ENCODE assay signal across 14 cellular contexts in genomic region chr1:8473121-8473891, GRCh38.
DNase-seq lines count a peak whose midpoint lies in the region; ATAC-seq, FAIRE-seq and TF ChIP-seq lines count a peak whose summit lies in the region.
"Had no signal": no experiment of that assay in that cellular context is flagged by ENCODE, and none has a peak within 500 bp of the region (broad histone marks: within the 10 kb centered on the region; RNA-seq: fewer than 3 reads in every experiment).

No MANE protein-coding gene starts in this region.

- H3K27me3 Mint-ChIP-seq in stimulated activated naive CD8-positive, alpha-beta T cell treated with anti-CD3 and anti-CD28 coated beads, Interleukin-15, Interleukin-2, amounts not matched to agents 100 ng/mL and 50 ng/mL, for 24 hours: no peaks in the 10 kb centered on the region
- H3K27me3 Mint-ChIP-seq in stimulated activated naive CD8-positive, alpha-beta T cell treated with anti-CD3 and anti-CD28 coated beads, Interleukin-15, amount 100 ng/mL, for 72 hours: no peaks in the 10 kb centered on the region
- no peaks in the 10 kb centered on the region for H3K27me3 Mint-ChIP-seq in effector memory CD8-positive, alpha-beta T cell

- no peak overlapping the region for H2AFZ ChIP-seq in OCI-LY7 (ENCODE audit: low read length)
- H2AFZ ChIP-seq in trophoblast cell (ENCODE audit: insufficient read depth, low read length, poor library complexity): no peak overlapping the region

- H4K8ac ChIP-seq in trophoblast cell (ENCODE audit: low read depth, low read length): no peak overlapping the region

- no CpG with 5 or more reads among the region's 4 CpGs for WGBS in trophoblast cell (ENCODE audit: extremely low coverage, insufficient coverage, insufficient read length)
- 73 to 78% (median 76%) methylated on average over 4 of the region's 4 CpGs for WGBS in small intestine, 3 donors
- 84% methylated on average over 4 of the region's 4 CpGs for WGBS in prostate gland

- no peak for ATAC-seq in stimulated activated naive CD8-positive, alpha-beta T cell treated with anti-CD3 and anti-CD28 coated beads, Interleukin-15, amount 100 ng/mL, for 72 hours
- peak; percentile 88 for ATAC-seq in effector memory CD8-positive, alpha-beta T cell (replicated peaks)
- ATAC-seq in Right ventricle myocardium superior (ENCODE audit: poor library complexity): no peak
- ATAC-seq: gastrocnemius medialis had no signal

- H4K91ac ChIP-seq in trophoblast cell (ENCODE audit: low read depth, low read length): no peak overlapping the region

- no peaks in the 10 kb centered on the region for H4K20me1 ChIP-seq in OCI-LY7 (ENCODE audit: insufficient read depth, low read length)

- no peak overlapping the region for H2BK5ac ChIP-seq in trophoblast cell (ENCODE audit: low read depth, low read length, poor library complexity)

- H3K36me3 ChIP-seq in OCI-LY7 (ENCODE audit: insufficient read depth, low read length) (no peaks in the 10 kb centered on the region; the same call in 1 of the 2 replicates), trophoblast cell (ENCODE audit: control insufficient read depth in 1 of 2, insufficient read depth in 2 of 2, low read length in 2 of 2) (no peaks in the 10 kb centered on the region), small intestine (ENCODE audit: control insufficient read depth in 2 of 2, insufficient read depth in 2 of 2, low read length in 2 of 2) (peaks cover 0 to 3% of the 10 kb centered on the region in 2 donors), prostate gland (no peaks in the 10 kb centered on the region)
- H3K36me3 ChIP-seq: gastrocnemius medialis had no signal

- no peak for FAIRE-seq in small intestine (lab: Jason Lieb, UNC)
- FAIRE-seq: astrocyte, H54 had no signal

- H3K27me3 ChIP-seq in trophoblast cell (ENCODE audit: insufficient read depth, low read length) (no peaks in the 10 kb centered on the region), small intestine (ENCODE audit: control insufficient read depth in 2 of 2, insufficient read depth in 2 of 2, low read length in 2 of 2) (no peaks in the 10 kb centered on the region), prostate gland (replicated peaks; ENCODE audit: insufficient read depth) (no peaks in the 10 kb centered on the region)
- H3K27me3 ChIP-seq: gastrocnemius medialis had no signal

- no TSS peak for BruUV-seq in OCI-LY7 (replicated peaks; lab: Mats Ljungman, UMichigan)

- no peaks in the 10 kb centered on the region for H3K9me3 Mint-ChIP-seq in stimulated activated naive CD8-positive, alpha-beta T cell treated with anti-CD3 and anti-CD28 coated beads, Interleukin-15, Interleukin-2, amounts not matched to agents 100 ng/mL and 50 ng/mL, for 24 hours
- H3K9me3 Mint-ChIP-seq in stimulated activated naive CD8-positive, alpha-beta T cell treated with anti-CD3 and anti-CD28 coated beads, Interleukin-15, amount 100 ng/mL, for 72 hours: no peaks in the 10 kb centered on the region
- no peaks in the 10 kb centered on the region for H3K9me3 Mint-ChIP-seq in effector memory CD8-positive, alpha-beta T cell

- H3K79me1 ChIP-seq in trophoblast cell (ENCODE audit: low read length): no peaks in the 10 kb centered on the region

- H3K79me2 ChIP-seq in OCI-LY7 (ENCODE audit: insufficient read depth, low read depth, low read length) (peaks cover 70% of the 10 kb centered on the region), trophoblast cell (ENCODE audit: control insufficient read depth, insufficient read depth, low read length, poor library complexity) (no peaks in the 10 kb centered on the region)

- peaks cover 67% of the 10 kb centered on the region for H3K4me1 Mint-ChIP-seq in stimulated activated naive CD8-positive, alpha-beta T cell treated with anti-CD3 and anti-CD28 coated beads, Interleukin-15, Interleukin-2, amounts not matched to agents 100 ng/mL and 50 ng/mL, for 24 hours (ENCODE audit: low read depth)
- H3K4me1 Mint-ChIP-seq in stimulated activated naive CD8-positive, alpha-beta T cell treated with anti-CD3 and anti-CD28 coated beads, Interleukin-15, amount 100 ng/mL, for 72 hours: peaks cover 56% of the 10 kb centered on the region
- H3K4me1 Mint-ChIP-seq in effector memory CD8-positive, alpha-beta T cell (ENCODE audit: low read depth in 2 of 2): peaks cover 16 to 25% of the 10 kb centered on the region in 2 donors

- H3K27ac ChIP-seq in OCI-LY7 (ENCODE audit: low read depth, low read length, poor library complexity, severe bottlenecking) (peak overlapping the region; percentile 84), trophoblast cell (ENCODE audit: low read depth, low read length) (no peak overlapping the region), small intestine (ENCODE audit: low read depth in 1 of 2, low read length in 1 of 2) (no peak overlapping the region), prostate gland (no peak overlapping the region)
- H3K27ac ChIP-seq: coronary artery, gastrocnemius medialis had no signal

- no peaks in the 10 kb centered on the region for H3K9me2 ChIP-seq in OCI-LY7 (ENCODE audit: insufficient read depth, low read length)

- POLR2A ChIA-PET in OCI-LY7 (lab: Charles Lee): interaction anchor here (0.7 to 3.3 kb wide), 16 partner anchors 9 to 166 kb away, joined by 3 to 18 read pairs (median 4); no protein-coding TSS in a partner anchor

- H4K12ac ChIP-seq in trophoblast cell (ENCODE audit: low read depth, low read length): no peak overlapping the region

- peaks cover 4% of the 10 kb centered on the region for H3K36me3 Mint-ChIP-seq in stimulated activated naive CD8-positive, alpha-beta T cell treated with anti-CD3 and anti-CD28 coated beads, Interleukin-15, Interleukin-2, amounts not matched to agents 100 ng/mL and 50 ng/mL, for 24 hours (ENCODE audit: low read depth)
- H3K36me3 Mint-ChIP-seq in effector memory CD8-positive, alpha-beta T cell (ENCODE audit: insufficient read depth): peaks cover 5% of the 10 kb centered on the region

- peak overlapping the region; percentile 52 for H3K4me3 ChIP-seq in OCI-LY7 (ENCODE audit: low read depth, low read length, poor library complexity, severe bottlenecking)
- no peak overlapping the region for H3K4me3 ChIP-seq in trophoblast cell (ENCODE audit: low read depth, low read length)
- no peak overlapping the region for H3K4me3 ChIP-seq in small intestine (ENCODE audit: low read depth in 1 of 2, low read length in 2 of 2)
- H3K4me3 ChIP-seq in prostate gland: no peak overlapping the region
- H3K4me3 ChIP-seq: coronary artery, gastrocnemius medialis had no signal

- H3K4me3 Mint-ChIP-seq in stimulated activated naive CD8-positive, alpha-beta T cell treated with anti-CD3 and anti-CD28 coated beads, Interleukin-15, Interleukin-2, amounts not matched to agents 100 ng/mL and 50 ng/mL, for 24 hours: no peak overlapping the region
- no peak overlapping the region for H3K4me3 Mint-ChIP-seq in stimulated activated naive CD8-positive, alpha-beta T cell treated with anti-CD3 and anti-CD28 coated beads, Interleukin-15, amount 100 ng/mL, for 72 hours
- peak overlapping the region in 1 of 2 donors; percentile 10 for H3K4me3 Mint-ChIP-seq in effector memory CD8-positive, alpha-beta T cell

- H3K4me2 ChIP-seq in OCI-LY7 (ENCODE audit: low read length): peak overlapping the region; percentile 82
- no peak overlapping the region for H3K4me2 ChIP-seq in trophoblast cell (ENCODE audit: low read length)

- H3K9ac ChIP-seq in trophoblast cell (ENCODE audit: low read length): no peak overlapping the region

- H3K4ac ChIP-seq in trophoblast cell (ENCODE audit: low read depth, low read length): no peak overlapping the region

- no peak overlapping the region for H3K18ac ChIP-seq in trophoblast cell (ENCODE audit: low read length)

- DNase-seq in stimulated activated naive CD8-positive, alpha-beta T cell treated with anti-CD3 and anti-CD28 coated beads, Interleukin-15, amount 100 ng/mL, for 72 hours: no peak
- DNase-seq in OCI-LY7 (ENCODE audit: low spot score): peak; percentile 50
- DNase-seq in effector memory CD8-positive, alpha-beta T cell: peak in 2 of 3 experiments; percentile 5 to 28
- DNase-seq in trophoblast cell: no peak
- no peak for DNase-seq in small intestine
- DNase-seq in prostate gland (ENCODE audit: low spot score): no peak
- no peak for DNase-seq in Right ventricle myocardium superior
- DNase-seq: DMS153, gastrocnemius medialis, RPMI8226 had no signal

- H3K4me1 ChIP-seq in OCI-LY7 (ENCODE audit: insufficient read depth, low read length, poor library complexity, severe bottlenecking) (peaks cover 82% of the 10 kb centered on the region), trophoblast cell (ENCODE audit: control insufficient read depth in 1 of 2, insufficient read depth in 2 of 2, low read length in 2 of 2) (peaks cover 0 to 4% of the 10 kb centered on the region in 2 experiments), small intestine (ENCODE audit: control insufficient read depth in 2 of 2, insufficient read depth in 1 of 2, low read depth in 1 of 2, low read length in 1 of 2) (no peaks in the 10 kb centered on the region), prostate gland (replicated peaks) (no peaks in the 10 kb centered on the region)

- CTCF ChIA-PET in OCI-LY7 (lab: Charles Lee; ENCODE audit: unreplicated experiment): interaction anchor here (1.2 to 1.5 kb wide), 2 partner anchors 10 to 21 kb away, joined by 3 to 5 read pairs; no protein-coding TSS in a partner anchor

- TF ChIP-seq POLR2A in prostate gland (IDR thresholded peaks at IDR 0.05): no peak

- H2BK12ac ChIP-seq in trophoblast cell (ENCODE audit: low read length): no peak overlapping the region

- peak overlapping the region; percentile 34 for H3K27ac Mint-ChIP-seq in stimulated activated naive CD8-positive, alpha-beta T cell treated with anti-CD3 and anti-CD28 coated beads, Interleukin-15, Interleukin-2, amounts not matched to agents 100 ng/mL and 50 ng/mL, for 24 hours
- no peak overlapping the region for H3K27ac Mint-ChIP-seq in stimulated activated naive CD8-positive, alpha-beta T cell treated with anti-CD3 and anti-CD28 coated beads, Interleukin-15, amount 100 ng/mL, for 72 hours
- H3K27ac Mint-ChIP-seq in effector memory CD8-positive, alpha-beta T cell: peak overlapping the region in 1 of 2 donors; percentile 41

- H2AK5ac ChIP-seq in trophoblast cell (ENCODE audit: low read length): no peak overlapping the region

- H2BK120ac ChIP-seq in trophoblast cell (ENCODE audit: insufficient read depth, low read length, poor library complexity): no peak overlapping the region

- no peak overlapping the region for H3K14ac ChIP-seq in trophoblast cell (ENCODE audit: low read length)

- no peak for TF ChIP-seq CTCF in OCI-LY7 (conservative IDR thresholded peaks at IDR 0.05; ENCODE audit: low read length)
- no peak for TF ChIP-seq CTCF in prostate gland (IDR thresholded peaks at IDR 0.05)

- intact Hi-C loops in OCI-LY7 (cut with micrococcal nuclease; ENCODE audit: unreplicated experiment) (loop anchor here (2.0 to 5.0 kb wide), 4 partner anchors 21 to 59 kb away; no protein-coding TSS in a partner anchor), prostate gland (cut with DNase I) (no loop called here), Right ventricle myocardium superior (cut with DNase I) (no loop called here)

- H3K9me3 ChIP-seq in OCI-LY7 (ENCODE audit: low read length) (no peaks in the 10 kb centered on the region), trophoblast cell (ENCODE audit: insufficient read depth, low read depth, low read length) (no peaks in the 10 kb centered on the region), small intestine (ENCODE audit: control insufficient read depth, low read depth) (no peaks in the 10 kb centered on the region), prostate gland (no peaks in the 10 kb centered on the region)
- H3K9me3 ChIP-seq: gastrocnemius medialis had no signal

- H3K23ac ChIP-seq in trophoblast cell (ENCODE audit: low read length): no peak overlapping the region

Comparison
In these comparisons a context has a peak if more than half of its experiments do, and no peak if none do; other contexts are left out.
1. DNase-seq: peak in OCI-LY7 (single experiment) and effector memory CD8-positive, alpha-beta T cell (2 of 3); none in stimulated activated naive CD8-positive, alpha-beta T cell treated with anti-CD3 and anti-CD28 coated beads, Interleukin-15, amount 100 ng/mL, for 72 hours (0 of 2), trophoblast cell (0 of 2), small intestine (single experiment), prostate gland (single experiment) and Right ventricle myocardium superior (single experiment).